In genomic region chr20:34190679-34191090, GRCh38 we compare ENCODE assay signal across 9 cellular contexts. TPM values are rescaled to one million over a fixed set of nuclear protein-coding genes. Genes with fewer than 3 reads are reported as not detected.
DNase-seq lines count a peak whose midpoint lies in the region; ATAC-seq and TF ChIP-seq lines count a peak whose summit lies in the region.
"Had no signal": no experiment of that assay in that cellular context is flagged by ENCODE, and none has a peak within 500 bp of the region (broad histone marks: within the 10 kb centered on the region; RNA-seq: fewer than 3 reads in every experiment).

No MANE protein-coding gene starts in this region.

- peaks cover 35% of the 10 kb centered on the region for H3K27me3 Mint-ChIP-seq in activated T-cell treated with anti-CD3 and anti-CD28 coated beads, Interleukin-2, amount 50 U/mL, for 72 hours (ENCODE audit: low read depth)

- TF ChIP-seq POLR2A in ovary (IDR thresholded peaks at IDR 0.05) = no peak

- ATAC-seq in activated T-cell treated with anti-CD3 and anti-CD28 coated beads, Interleukin-2, amount 50 U/mL, for 72 hours (replicated peaks in 1 of 2) = peak; percentile 55 to 67
- no peak for ATAC-seq in HG02884 (IDR thresholded peaks at IDR 0.05; ENCODE audit: unreplicated experiment)

- no peak overlapping the region for H3K27ac ChIP-seq in ovary

- no peaks in the 10 kb centered on the region for H3K4me1 ChIP-seq in ovary (ENCODE audit: insufficient read depth)

- peak; percentile 90 for DNase-seq in DMS 273 (lab: John Stamatoyannopoulos, UW; ENCODE audit: unreplicated experiment)
- peak; percentile 78 for DNase-seq in HT1080 (ENCODE audit: low read depth)
- peak; percentile 91 for DNase-seq in NCI-H82 (lab: John Stamatoyannopoulos, UW)
- peak; percentile 42 to 46 for DNase-seq in activated T-cell treated with anti-CD3 and anti-CD28 coated beads, Interleukin-2, amount 50 U/mL, for 72 hours
- DNase-seq in globus pallidus (ENCODE audit: low spot score) = peak; percentile 76
- DNase-seq in ovary = peak; percentile 76 to 86 (median 81)
- no peak for DNase-seq in effector CD8-positive, alpha-beta T cell (lab: John Stamatoyannopoulos, UW)

- H3K4me1 Mint-ChIP-seq in activated T-cell treated with anti-CD3 and anti-CD28 coated beads, Interleukin-2, amount 50 U/mL, for 72 hours (ENCODE audit: low read depth) = no peaks in the 10 kb centered on the region

- TF ChIP-seq EP300 in ovary (IDR thresholded peaks at IDR 0.05) = no peak

- 1 to 4% (median 3%) methylated on average over 3 of the region's 3 CpGs for WGBS in ovary, 3 donors

- no peaks in the 10 kb centered on the region for H3K36me3 Mint-ChIP-seq in activated T-cell treated with anti-CD3 and anti-CD28 coated beads, Interleukin-2, amount 50 U/mL, for 72 hours (ENCODE audit: insufficient read depth in 2 of 2)

- peak; percentile 61 to 78 (median 66) for TF ChIP-seq CTCF in ovary (IDR thresholded peaks at IDR 0.05)

- H3K9me3 ChIP-seq in ovary = no peaks in the 10 kb centered on the region

- intact Hi-C loops in ovary (cut with DNase I) = loop anchor here in 3 of 4 donors (5.0 to 10.0 kb wide), 3 partner anchors 107 to 574 kb away; no protein-coding TSS in a partner anchor

- H3K9me3 Mint-ChIP-seq in activated T-cell treated with anti-CD3 and anti-CD28 coated beads, Interleukin-2, amount 50 U/mL, for 72 hours = no peaks in the 10 kb centered on the region
- H3K9me3 Mint-ChIP-seq: T-helper 1 cell treated with Interleukin-12 subunit alpha and Interleukin-12 subunit beta and Interleukin-4 antibody, amounts not matched to agents 30 μg/mL and 1 μg/mL, for 36 hours had no signal

- no peak overlapping the region for H3K4me3 Mint-ChIP-seq in activated T-cell treated with anti-CD3 and anti-CD28 coated beads, Interleukin-2, amount 50 U/mL, for 72 hours
- H3K4me3 Mint-ChIP-seq: T-helper 1 cell treated with Interleukin-12 subunit alpha and Interleukin-12 subunit beta and Interleukin-4 antibody, amounts not matched to agents 30 μg/mL and 1 μg/mL, for 36 hours had no signal

- no peaks in the 10 kb centered on the region for H3K36me3 ChIP-seq in ovary

- H3K27me3 ChIP-seq in ovary = no peaks in the 10 kb centered on the region

- H3K27ac Mint-ChIP-seq in activated T-cell treated with anti-CD3 and anti-CD28 coated beads, Interleukin-2, amount 50 U/mL, for 72 hours = peak overlapping the region; percentile 40
- H3K27ac Mint-ChIP-seq: T-helper 1 cell treated with Interleukin-12 subunit alpha and Interleukin-12 subunit beta and Interleukin-4 antibody, amounts not matched to agents 30 μg/mL and 1 μg/mL, for 36 hours had no signal

- H3K4me3 ChIP-seq in ovary = no peak overlapping the region

RNA-seq across cellular contexts. Expression of gene ASIP, which starts 50.5 kb away (rescaled TPM):
- total RNA-seq in HT1080 (2014; rRNA removed; shearing (Covaris generic)) = not detected in 2 replicates
- not detected in 2 replicates for polyA plus RNA-seq in HT1080 (2015; cell fraction: cytosol; rRNA removed)
- not detected in 2 replicates for polyA plus RNA-seq in HT1080 (2015; cell fraction: nucleus; rRNA removed)
- total RNA-seq in activated T-cell treated with anti-CD3 and anti-CD28 coated beads, Interleukin-2, amount 50 U/mL, for 72 hours = not detected
- total RNA-seq in ovary = 10 to 100 TPM in 6 of 7 donors, 1 to 10 TPM in 1; 7.3 to 37.6 (median 22.5) TPM
- polyA plus RNA-seq in ovary = 10 to 100 TPM in 1 of 2 donors, under 1 TPM in 1; 0.37 to 57.1 TPM
